31 cellular contexts compared by ENCODE assay signal in genomic region chr3:170529912-170530311, GRCh38. TPM values are rescaled to one million over a fixed set of nuclear protein-coding genes. Genes with fewer than 3 reads are reported as not detected.
"Had no signal": no experiment of that assay in that cellular context is flagged by ENCODE, and none has a peak within 500 bp of the region (broad histone marks: within the 10 kb centered on the region; RNA-seq: fewer than 3 reads in every experiment).

No MANE protein-coding gene starts in this region.

- H3K36me3 Mint-ChIP-seq: naive B cell; naive thymus-derived CD8-positive, alpha-beta T cell; natural killer cell treated with Interleukin-12 subunit alpha and Interleukin-12 subunit beta and Interleukin-15 and Interleukin-18, amount 100 ng/mL, for 72 hours; neural progenitor cell; stimulated activated memory B cell treated with anti-CD40 and anti-IgM and Interleukin-4, amounts not matched to agents 10 μg/mL and 1 μg/mL and 100 μg/mL, for 72 hours had no signal

- H2AFZ ChIP-seq: neural progenitor cell, parathyroid adenoma had no signal

- FAIRE-seq: urothelium cell line had no signal

- H3K4me2 ChIP-seq: neural progenitor cell, smooth muscle cell had no signal

- H3K4me3 ChIP-seq: neural progenitor cell, ovary, psoas muscle, skin epidermis, smooth muscle cell, spleen, thoracic aorta, thyroid gland, tibial nerve, upper lobe of left lung had no signal

- H3K9me3 ChIP-seq: ovary, psoas muscle, spleen, thoracic aorta, thyroid gland, tibial nerve, upper lobe of left lung had no signal

- DNase-seq: naive B cell; naive thymus-derived CD8-positive, alpha-beta T cell; occipital lobe; ovary; posterior cingulate gyrus; psoas muscle; right cardiac atrium; spleen; stimulated activated CD4-positive, alpha-beta T cell treated with anti-CD3 and anti-CD28 coated beads, Interleukin-12 subunit alpha, Interleukin-12 subunit beta, amount 100 ng/mL, for 4 hours; stimulated activated CD4-positive, alpha-beta T cell treated with anti-CD3 and anti-CD28 coated beads, Interleukin-1b, Interleukin-23, amount 100 ng/mL, for 48 hours; stimulated activated CD4-positive, alpha-beta T cell treated with anti-CD3 and anti-CD28 coated beads, Interleukin-4, amount 100 ng/mL, for 1 hour; stimulated activated CD4-positive, alpha-beta T cell treated with anti-CD3 and anti-CD28 coated beads, Interleukin-4, amount 100 ng/mL, for 4 hours; stimulated activated CD8-positive, alpha-beta memory T cell treated with anti-CD3 and anti-CD28 coated beads, Interleukin-4, amount 100 ng/mL, for 48 hours; stimulated activated naive CD4-positive, alpha-beta T cell; stimulated activated naive CD8-positive, alpha-beta T cell treated with anti-CD3 and anti-CD28 coated beads, Interleukin-15, amount 100 ng/mL, for 72 hours; stimulated activated naive CD8-positive, alpha-beta T cell treated with anti-CD3 and anti-CD28 coated beads, Interleukin-15, Interleukin-2, amounts not matched to agents 100 U/mL and 50 U/mL, for 24 hours; thyroid gland; trophoblast cell; upper lobe of left lung had no signal

- H3K27ac Mint-ChIP-seq: naive thymus-derived CD8-positive, alpha-beta T cell; natural killer cell treated with Interleukin-12 subunit alpha and Interleukin-12 subunit beta and Interleukin-15 and Interleukin-18, amount 100 ng/mL, for 72 hours; neural progenitor cell; progenitor cell of endocrine pancreas; stimulated activated memory B cell treated with anti-CD40 and anti-IgM and Interleukin-4, amounts not matched to agents 10 μg/mL and 1 μg/mL and 100 μg/mL, for 72 hours; stimulated activated naive CD8-positive, alpha-beta T cell treated with anti-CD3 and anti-CD28 coated beads, Interleukin-15, amount 100 ng/mL, for 72 hours had no signal

- H3K4me1 ChIP-seq: neural progenitor cell, parathyroid adenoma, psoas muscle, spleen, thyroid gland, upper lobe of left lung had no signal

- ATAC-seq: naive thymus-derived CD8-positive, alpha-beta T cell; natural killer cell treated with Interleukin-12 subunit alpha and Interleukin-12 subunit beta and Interleukin-15 and Interleukin-18, amount 100 ng/mL, for 72 hours; psoas muscle; right cardiac atrium; sciatic nerve; stimulated activated memory B cell treated with anti-CD40 and anti-IgM and Interleukin-4, amounts not matched to agents 10 μg/mL and 1 μg/mL and 100 μg/mL, for 72 hours; stimulated activated naive CD8-positive, alpha-beta T cell treated with anti-CD3 and anti-CD28 coated beads, Interleukin-15, amount 100 ng/mL, for 72 hours; stimulated activated naive CD8-positive, alpha-beta T cell treated with anti-CD3 and anti-CD28 coated beads, Interleukin-15, Interleukin-2, amounts not matched to agents 100 U/mL and 50 U/mL, for 24 hours had no signal

- H3K36me3 ChIP-seq: neural progenitor cell, ovary, spleen, thoracic aorta, thyroid gland, tibial nerve, upper lobe of left lung had no signal

- H3K27me3 ChIP-seq: neural progenitor cell, ovary, spleen, thyroid gland, tibial nerve, upper lobe of left lung had no signal

- H3K9ac ChIP-seq: neural progenitor cell, parathyroid adenoma had no signal

- H3K79me2 ChIP-seq: parathyroid adenoma had no signal

- H3K4me3 Mint-ChIP-seq: naive B cell; naive thymus-derived CD8-positive, alpha-beta T cell; natural killer cell treated with Interleukin-12 subunit alpha and Interleukin-12 subunit beta and Interleukin-15 and Interleukin-18, amount 100 ng/mL, for 72 hours; neural progenitor cell; stimulated activated memory B cell treated with anti-CD40 and anti-IgM and Interleukin-4, amounts not matched to agents 10 μg/mL and 1 μg/mL and 100 μg/mL, for 72 hours; stimulated activated naive CD8-positive, alpha-beta T cell treated with anti-CD3 and anti-CD28 coated beads, Interleukin-15, amount 100 ng/mL, for 72 hours had no signal

- H3K27ac ChIP-seq: neural progenitor cell, ovary, parathyroid adenoma, psoas muscle, skin epidermis, spleen, thoracic aorta, thyroid gland, tibial nerve, upper lobe of left lung had no signal

- H3K27me3 Mint-ChIP-seq: stimulated activated memory B cell treated with anti-CD40 and anti-IgM and Interleukin-4, amounts not matched to agents 10 μg/mL and 1 μg/mL and 100 μg/mL, for 72 hours had no signal

- H3K9me3 Mint-ChIP-seq: naive thymus-derived CD8-positive, alpha-beta T cell; natural killer cell treated with Interleukin-12 subunit alpha and Interleukin-12 subunit beta and Interleukin-15 and Interleukin-18, amount 100 ng/mL, for 72 hours; neural progenitor cell; stimulated activated memory B cell treated with anti-CD40 and anti-IgM and Interleukin-4, amounts not matched to agents 10 μg/mL and 1 μg/mL and 100 μg/mL, for 72 hours; stimulated activated naive CD8-positive, alpha-beta T cell treated with anti-CD3 and anti-CD28 coated beads, Interleukin-15, amount 100 ng/mL, for 72 hours had no signal

- H3K4me1 Mint-ChIP-seq: naive B cell; naive thymus-derived CD8-positive, alpha-beta T cell; stimulated activated memory B cell treated with anti-CD40 and anti-IgM and Interleukin-4, amounts not matched to agents 10 μg/mL and 1 μg/mL and 100 μg/mL, for 72 hours; stimulated activated naive CD8-positive, alpha-beta T cell treated with anti-CD3 and anti-CD28 coated beads, Interleukin-15, amount 100 ng/mL, for 72 hours had no signal

RNA-seq across cellular contexts. Expression of gene SLC7A14, which starts 56.0 kb away (rescaled TPM):
- total RNA-seq: naive thymus-derived CD8-positive, alpha-beta T cell; natural killer cell treated with Interleukin-12 subunit alpha and Interleukin-12 subunit beta and Interleukin-15 and Interleukin-18, amount 100 ng/mL, for 72 hours; smooth muscle cell; spleen; thoracic aorta; ureter had no signal
- polyA plus RNA-seq: naive thymus-derived CD8-positive, alpha-beta T cell; smooth muscle cell had no signal
